In genomic region chr1:187409341-187409740, GRCh38 we compare ENCODE assay signal across 15 cellular contexts.
DNase-seq lines count a peak whose midpoint lies in the region; ATAC-seq and TF ChIP-seq lines count a peak whose summit lies in the region.
"Had no signal": no experiment of that assay in that cellular context is flagged by ENCODE, and none has a peak within 500 bp of the region (broad histone marks: within the 10 kb centered on the region; RNA-seq: fewer than 3 reads in every experiment).

No MANE protein-coding gene starts in this region.

- no peaks in the 10 kb centered on the region for H3K27me3 Mint-ChIP-seq in natural killer cell (ENCODE audit: low read depth in 2 of 2)
- H3K27me3 Mint-ChIP-seq: activated CD4-positive, alpha-beta T cell treated with anti-CD3 and anti-CD28 coated beads, Interleukin-2, amount 10 ng/mL, durations not matched to agents 24 days and 14 days; activated naive CD8-positive, alpha-beta T cell treated with anti-CD3 and anti-CD28 coated beads, Interleukin-2, amount 10 ng/mL, durations not matched to agents 7 days and 5 days; CD4-positive, alpha-beta T cell had no signal

- peaks cover 15 to 22% of the 10 kb centered on the region in 2 donors for H3K9me3 Mint-ChIP-seq in natural killer cell
- H3K9me3 Mint-ChIP-seq: activated CD4-positive, alpha-beta T cell treated with anti-CD3 and anti-CD28 coated beads, Interleukin-2, amount 10 ng/mL, durations not matched to agents 24 days and 14 days had no signal

- no peak for TF ChIP-seq CTCF in left ventricle myocardium inferior (IDR thresholded peaks at IDR 0.05; ENCODE audit: borderline replicate concordance)
- no peak for TF ChIP-seq CTCF in natural killer cell (IDR thresholded peaks at IDR 0.05)

- H3K27ac Mint-ChIP-seq in natural killer cell = no peak overlapping the region
- H3K27ac Mint-ChIP-seq: activated CD4-positive, alpha-beta T cell treated with anti-CD3 and anti-CD28 coated beads, Interleukin-2, amount 10 ng/mL, durations not matched to agents 24 days and 14 days; activated naive CD8-positive, alpha-beta T cell treated with anti-CD3 and anti-CD28 coated beads, Interleukin-2, amount 10 ng/mL, durations not matched to agents 7 days and 5 days; CD4-positive, alpha-beta T cell had no signal

- H3K36me3 ChIP-seq in left ventricle myocardium inferior = no peaks in the 10 kb centered on the region
- H3K36me3 ChIP-seq: ovary, tibial artery had no signal

- no peak overlapping the region for H3K27ac ChIP-seq in left ventricle myocardium inferior (replicated peaks)
- H3K27ac ChIP-seq: ovary, tibial artery had no signal

- H3K27me3 ChIP-seq in left ventricle myocardium inferior (ENCODE audit: low read depth) = no peaks in the 10 kb centered on the region
- H3K27me3 ChIP-seq: ovary, tibial artery had no signal

- H3K36me3 Mint-ChIP-seq in natural killer cell = no peaks in the 10 kb centered on the region
- H3K36me3 Mint-ChIP-seq: activated naive CD8-positive, alpha-beta T cell treated with anti-CD3 and anti-CD28 coated beads, Interleukin-2, amount 10 ng/mL, durations not matched to agents 7 days and 5 days had no signal

- ATAC-seq in left cardiac atrium = peak; percentile 53 to 97
- no peak for ATAC-seq in natural killer cell
- no peak for ATAC-seq in GM21528 (IDR thresholded peaks at IDR 0.05; ENCODE audit: low FRiP score, unreplicated experiment)

- no peaks in the 10 kb centered on the region for H3K9me3 ChIP-seq in left ventricle myocardium inferior (replicated peaks)
- H3K9me3 ChIP-seq: ovary, tibial artery had no signal

- no peak overlapping the region for H3K4me3 Mint-ChIP-seq in natural killer cell
- H3K4me3 Mint-ChIP-seq: activated CD4-positive, alpha-beta T cell treated with anti-CD3 and anti-CD28 coated beads, Interleukin-2, amount 10 ng/mL, durations not matched to agents 24 days and 14 days; activated naive CD8-positive, alpha-beta T cell treated with anti-CD3 and anti-CD28 coated beads, Interleukin-2, amount 10 ng/mL, durations not matched to agents 7 days and 5 days; CD4-positive, alpha-beta T cell had no signal

- intact Hi-C loops in left cardiac atrium (cut with DNase I) (no loop called here), left ventricle myocardium inferior (cut with micrococcal nuclease) (no loop called here), natural killer cell (cut with micrococcal nuclease) (no loop called here)

- DNase-seq in left cardiac atrium (no peak), left ventricle myocardium inferior (no peak), astrocyte of the hippocampus (ENCODE audit: low read depth, low spot score) (peak; percentile 53), left kidney (ENCODE audit: low read depth, low spot score) (peak; percentile 7), natural killer cell (no peak), D341Med (ENCODE audit: low spot score) (no peak), putamen (ENCODE audit: low spot score) (no peak)
- DNase-seq: activated CD4-positive, alpha-beta T cell treated with anti-CD3 and anti-CD28 coated beads, Interleukin-2, amount 10 ng/mL, durations not matched to agents 24 days and 14 days; activated naive CD8-positive, alpha-beta T cell treated with anti-CD3 and anti-CD28 coated beads, Interleukin-2, amount 10 ng/mL, durations not matched to agents 7 days and 5 days; CD4-positive, alpha-beta T cell; Karpas-422; NCI-H1417; ovary; tibial artery had no signal

- H3K4me3 ChIP-seq in left ventricle myocardium inferior = no peak overlapping the region
- H3K4me3 ChIP-seq: ovary, tibial artery had no signal

- no peaks in the 10 kb centered on the region for H3K4me1 Mint-ChIP-seq in natural killer cell
- H3K4me1 Mint-ChIP-seq: activated CD4-positive, alpha-beta T cell treated with anti-CD3 and anti-CD28 coated beads, Interleukin-2, amount 10 ng/mL, durations not matched to agents 24 days and 14 days; activated naive CD8-positive, alpha-beta T cell treated with anti-CD3 and anti-CD28 coated beads, Interleukin-2, amount 10 ng/mL, durations not matched to agents 7 days and 5 days had no signal

- H3K4me1 ChIP-seq in left ventricle myocardium inferior = no peaks in the 10 kb centered on the region
- H3K4me1 ChIP-seq: tibial artery had no signal

Comparison
In these comparisons a context has a peak if more than half of its experiments do, and no peak if none do; other contexts are left out.
1. ATAC-seq: peak in left cardiac atrium (2 of 2); none in natural killer cell (0 of 3) and GM21528 (single experiment).
2. DNase-seq: peak in astrocyte of the hippocampus (single experiment) and left kidney (single experiment); none in left cardiac atrium (single experiment), left ventricle myocardium inferior (single experiment), natural killer cell (single experiment), D341Med (single experiment) and putamen (single experiment).